In genomic region chr3:88661433-88661824, GRCh38 we compare ENCODE assay signal across 24 cellular contexts.
"Had no signal": no experiment of that assay in that cellular context is flagged by ENCODE, and none has a peak within 500 bp of the region (broad histone marks: within the 10 kb centered on the region; RNA-seq: fewer than 3 reads in every experiment).

No MANE protein-coding gene starts in this region.

- H3K27ac ChIP-seq: Peyer's patch, RWPE1, SJSA1 had no signal

- H3K4me1 ChIP-seq: Peyer's patch, SJSA1 had no signal

- H3K9me3 ChIP-seq: Peyer's patch, SJSA1 had no signal

- H3K4me3 ChIP-seq: K562, Peyer's patch, SJSA1 had no signal

- H3K36me3 ChIP-seq: Peyer's patch, SJSA1 had no signal

- ATAC-seq: activated T-helper 17 cell treated with anti-CD3 and anti-CD28 coated beads, Interleukin-2, amount 50 U/mL, for 72 hours; K562; T-cell had no signal

- H3K27me3 ChIP-seq: Peyer's patch, SJSA1 had no signal

- DNase-seq: activated CD4-positive, alpha-beta memory T cell treated with anti-CD3 and anti-CD28 coated beads for 36 hours; activated CD4-positive, alpha-beta T cell treated with anti-CD3 and anti-CD28 coated beads, Interleukin-2, amount 10 ng/mL, durations not matched to agents 7 days and 5 days; activated CD4-positive, CD25-positive, alpha-beta regulatory T cell; activated gamma-delta T cell; activated naive CD4-positive, alpha-beta T cell treated with anti-CD3 and anti-CD28 coated beads for 36 hours; activated T-cell treated with anti-CD3 and anti-CD28 coated beads for 4 hours; activated T-cell treated with anti-CD3 and anti-CD28 coated beads, Interleukin-2, amount 50 U/mL, for 48 hours; amygdala; Karpas-422; NCI-H1105 treated with DMSO at 0.1 percent for 48 hours; NCI-H1694 treated with DMSO at 0.1 percent for 48 hours; NCI-H345; NCI-H510A; NCI-H526 treated with DMSO at 0.1 percent for 48 hours; NK-92 treated with Interleukin-12 subunit alpha and Interleukin-12 subunit beta, amount 100 ng/mL, for 24 hours; Peyer's patch; Right ventricle myocardium superior; T-cell; T-helper 2 cell; T1000 had no signal
